Comparison of ENCODE assay signal across 8 cellular contexts in genomic region chr20:37071481-37071911, GRCh38.
A peak's percentile ranks its signal among the peaks of the same experiment; 100 is the strongest.
DNase-seq lines count a peak whose midpoint lies in the region; ATAC-seq lines count a peak whose summit lies in the region.

No MANE protein-coding gene starts in this region.

- ATAC-seq in HG03060 (IDR thresholded peaks at IDR 0.05; ENCODE audit: low read depth, unreplicated experiment) (peak; percentile 39), GM19324 (IDR thresholded peaks at IDR 0.05; ENCODE audit: low FRiP score, unreplicated experiment) (no peak)

- peak; percentile 6 for DNase-seq in activated CD4-positive, alpha-beta T cell treated with anti-CD3 and anti-CD28 coated beads, Interleukin-2, amount 50 U/mL, for 1 hour
- peak in 2 of 3 donors; percentile 8 to 9 for DNase-seq in effector memory CD4-positive, alpha-beta T cell
- DNase-seq in stimulated activated CD4-positive, alpha-beta T cell treated with anti-CD3 and anti-CD28 coated beads, Interleukin-2, amount 100 ng/mL, for 4 hours (ENCODE audit: low read depth), result peak; percentile 28
- DNase-seq in SIG-M5 treated with dmso at 0.1 percent for 504 hours (lab: John Stamatoyannopoulos, UW; ENCODE audit: unreplicated experiment), result no peak
- no peak for DNase-seq in midbrain (lab: John Stamatoyannopoulos, UW)
- DNase-seq in kidney glomerular epithelial cell (lab: John Stamatoyannopoulos, UW), result no peak

- H3K27ac ChIP-seq in effector memory CD4-positive, alpha-beta T cell (ENCODE audit: insufficient read depth, low read length, poor library complexity, severe bottlenecking), result peak overlapping the region; percentile 42

- H3K4me3 ChIP-seq in effector memory CD4-positive, alpha-beta T cell (ENCODE audit: insufficient read depth, low read depth, low read length, poor library complexity, severe bottlenecking), result no peak overlapping the region

- H3K4me1 ChIP-seq in effector memory CD4-positive, alpha-beta T cell (ENCODE audit: control insufficient read depth, insufficient read depth, low read length, poor library complexity, severe bottlenecking), result peaks cover 9% of the 10 kb centered on the region

- peaks cover 4% of the 10 kb centered on the region for H3K36me3 ChIP-seq in effector memory CD4-positive, alpha-beta T cell (ENCODE audit: control insufficient read depth, insufficient read depth, low read length)

- no peaks in the 10 kb centered on the region for H3K9me3 ChIP-seq in effector memory CD4-positive, alpha-beta T cell (ENCODE audit: control insufficient read depth, low read length)

- H3K27me3 ChIP-seq in effector memory CD4-positive, alpha-beta T cell (replicated peaks; ENCODE audit: control insufficient read depth, insufficient read depth, low read length, poor library complexity, severe bottlenecking), result no peaks in the 10 kb centered on the region

Comparison
In these comparisons a context has a peak if more than half of its experiments do, and no peak if none do; other contexts are left out.
1. DNase-seq: peak in activated CD4-positive, alpha-beta T cell treated with anti-CD3 and anti-CD28 coated beads, Interleukin-2, amount 50 U/mL, for 1 hour (single experiment), effector memory CD4-positive, alpha-beta T cell (2 of 3) and stimulated activated CD4-positive, alpha-beta T cell treated with anti-CD3 and anti-CD28 coated beads, Interleukin-2, amount 100 ng/mL, for 4 hours (single experiment); none in SIG-M5 treated with dmso at 0.1 percent for 504 hours (single experiment), midbrain (single experiment) and kidney glomerular epithelial cell (single experiment).